In genomic region chr2:6773007-6773693, GRCh38 we compare ENCODE assay signal across 8 cellular contexts.
DNase-seq lines count a peak whose midpoint lies in the region; ATAC-seq and TF ChIP-seq lines count a peak whose summit lies in the region.

No MANE protein-coding gene starts in this region.

- H3K4me1 Mint-ChIP-seq in activated T-cell treated with anti-CD3 and anti-CD28 coated beads, Interleukin-2, amount 50 U/mL, for 24 hours (ENCODE audit: low read depth), result peaks cover 8% of the 10 kb centered on the region

- peak overlapping the region; percentile 2 for H3K4me3 Mint-ChIP-seq in activated T-cell treated with anti-CD3 and anti-CD28 coated beads, Interleukin-2, amount 50 U/mL, for 24 hours

- TF ChIP-seq POLR2A in tibial nerve (IDR thresholded peaks at IDR 0.05), result no peak

- H3K27me3 ChIP-seq in tibial nerve, result peaks cover 0 to 9% of the 10 kb centered on the region in 2 donors

- H3K27me3 Mint-ChIP-seq in activated T-cell treated with anti-CD3 and anti-CD28 coated beads, Interleukin-2, amount 50 U/mL, for 24 hours, result peaks cover 33% of the 10 kb centered on the region

- POLR2A ChIA-PET in OCI-LY7 (lab: Charles Lee), result interaction anchor here (0.7 kb wide), 2 partner anchors 39 to 834 kb away, joined by 3 to 5 read pairs; no protein-coding TSS in a partner anchor

- BruUV-seq in OCI-LY7 (replicated peaks; lab: Mats Ljungman, UMichigan), result no TSS peak

- H3K4me2 ChIP-seq in OCI-LY7 (ENCODE audit: low read length), result peak overlapping the region; percentile 73

- H3K9me3 Mint-ChIP-seq in activated T-cell treated with anti-CD3 and anti-CD28 coated beads, Interleukin-2, amount 50 U/mL, for 24 hours, result no peaks in the 10 kb centered on the region

- H3K4me1 ChIP-seq in OCI-LY7 (ENCODE audit: insufficient read depth, low read length, poor library complexity, severe bottlenecking), result peaks cover 46% of the 10 kb centered on the region
- H3K4me1 ChIP-seq in tibial nerve, result peaks cover 0 to 9% (median 4%) of the 10 kb centered on the region in 4 donors

- no peaks in the 10 kb centered on the region for H3K79me2 ChIP-seq in OCI-LY7 (ENCODE audit: insufficient read depth, low read depth, low read length)

- H3K9me3 ChIP-seq in OCI-LY7 (ENCODE audit: low read length) (no peaks in the 10 kb centered on the region; the same call in 1 of the 2 replicates), tibial nerve (no peaks in the 10 kb centered on the region)

- DNase-seq in DMS53 (lab: John Stamatoyannopoulos, UW) (peak; percentile 77), HPDE6-E6E7 (ENCODE audit: extremely low spot score) (peak; percentile 58), OCI-LY7 (ENCODE audit: low spot score) (peak; percentile 78), fibroblast of pulmonary artery (ENCODE audit: low read depth) (peak; percentile 17), occipital lobe (lab: John Stamatoyannopoulos, UW) (peak; percentile 32), tibial nerve (ENCODE audit: low spot score in 2 of 2) (peak in 1 of 2 donors; percentile 51)
- peak; percentile 87 for DNase-seq in activated T-cell treated with anti-CD3 and anti-CD28 coated beads, Interleukin-2, amount 50 U/mL, for 24 hours

- H3K27ac Mint-ChIP-seq in activated T-cell treated with anti-CD3 and anti-CD28 coated beads, Interleukin-2, amount 50 U/mL, for 24 hours, result no peak overlapping the region

- H2AFZ ChIP-seq in OCI-LY7 (ENCODE audit: low read length), result peak overlapping the region; percentile 70

- ATAC-seq in GM21381 (IDR thresholded peaks at IDR 0.05; ENCODE audit: unreplicated experiment), result peak; percentile 92

- H3K9me2 ChIP-seq in OCI-LY7 (ENCODE audit: insufficient read depth, low read length), result no peaks in the 10 kb centered on the region

- intact Hi-C loops in OCI-LY7 (cut with micrococcal nuclease; ENCODE audit: unreplicated experiment), result loop anchor here (2.0 to 5.0 kb wide), 2 partner anchors 56 to 246 kb away; no protein-coding TSS in a partner anchor

- CTCF ChIA-PET in OCI-LY7 (lab: Charles Lee; ENCODE audit: unreplicated experiment), result no interaction called here

- H3K4me3 ChIP-seq in OCI-LY7 (ENCODE audit: low read depth, low read length, poor library complexity, severe bottlenecking), result peak overlapping the region; percentile 54
- H3K4me3 ChIP-seq in fibroblast of pulmonary artery (replicated peaks; ENCODE audit: low read depth, low read length), result no peak overlapping the region
- peak overlapping the region in 1 of 4 donors; percentile 26 for H3K4me3 ChIP-seq in tibial nerve

- H3K36me3 Mint-ChIP-seq in activated T-cell treated with anti-CD3 and anti-CD28 coated beads, Interleukin-2, amount 50 U/mL, for 24 hours (ENCODE audit: low read depth), result no peaks in the 10 kb centered on the region

- no peaks in the 10 kb centered on the region for H3K36me3 ChIP-seq in OCI-LY7 (ENCODE audit: insufficient read depth, low read length)
- no peaks in the 10 kb centered on the region for H3K36me3 ChIP-seq in tibial nerve

- H3K27ac ChIP-seq in OCI-LY7 (ENCODE audit: low read depth, low read length, poor library complexity, severe bottlenecking), result peak overlapping the region; percentile 24
- no peak overlapping the region for H3K27ac ChIP-seq in tibial nerve

- TF ChIP-seq CTCF in OCI-LY7 (conservative IDR thresholded peaks at IDR 0.05; ENCODE audit: low read length) (peak; percentile 98), fibroblast of pulmonary artery (IDR thresholded peaks at IDR 0.05; ENCODE audit: low read length, missing control alignments) (peak; percentile 71), tibial nerve (IDR thresholded peaks at IDR 0.05) (peak; percentile 77 to 90 (median 83))

- 9 to 11% methylated on average over 29 of the region's 29 CpGs for WGBS in tibial nerve, 2 donors

- no peak for TF ChIP-seq EP300 in tibial nerve (IDR thresholded peaks at IDR 0.05)

- H4K20me1 ChIP-seq in OCI-LY7 (ENCODE audit: insufficient read depth, low read length), result no peaks in the 10 kb centered on the region
